6 cellular contexts compared by ENCODE assay signal in the genomic region with DNA sequence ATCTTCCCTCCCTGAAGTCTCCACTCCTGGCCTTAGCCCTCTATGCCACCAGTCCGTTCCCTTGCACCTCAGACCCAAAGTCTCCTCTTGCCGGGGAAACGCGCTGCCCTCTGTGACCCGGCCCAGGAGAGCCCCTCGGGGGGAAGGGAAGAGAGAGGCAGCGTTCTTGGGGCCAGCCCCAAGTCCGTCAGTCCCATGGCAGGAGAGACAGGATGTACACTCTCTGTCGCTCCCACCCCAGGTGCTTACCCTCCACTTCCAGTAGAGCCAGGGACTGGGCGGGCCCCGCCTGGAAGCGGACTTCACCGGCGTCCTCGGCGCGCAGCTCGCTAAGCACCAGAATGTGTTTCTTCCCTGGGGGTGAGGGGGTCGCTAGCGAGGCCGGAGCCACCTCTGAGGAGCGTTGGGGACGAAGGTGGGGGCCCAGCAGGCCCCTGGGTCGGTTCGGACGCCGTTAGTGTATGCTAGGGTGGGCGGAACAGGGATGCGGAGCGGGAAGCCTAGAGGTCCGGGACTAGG. TPM values are rescaled to one million over a fixed set of nuclear protein-coding genes. Genes with fewer than 3 reads are reported as not detected.
DNase-seq lines count a peak whose midpoint lies in the region; ATAC-seq lines count a peak whose summit lies in the region.

No MANE protein-coding gene starts in this region.

- no peak for ATAC-seq in CD4-positive, CD25-positive, alpha-beta regulatory T cell (ENCODE audit: low read depth in 2 of 2)
- ATAC-seq in HG02588 (IDR thresholded peaks at IDR 0.05; ENCODE audit: unreplicated experiment): peak; percentile 5
- peak; percentile 27 for ATAC-seq in activated CD8-positive, alpha-beta T cell treated with anti-CD3 and anti-CD28 coated beads, Interleukin-2, amount 10 ng/mL, durations not matched to agents 7 days and 5 days

- no peak overlapping the region for H3K14ac ChIP-seq in mesenchymal stem cell (ENCODE audit: low read length in 2 of 2)

- no peak overlapping the region for H3K4me3 ChIP-seq in CD4-positive, CD25-positive, alpha-beta regulatory T cell (ENCODE audit: low read depth, low read length)
- peak overlapping the region; percentile 68 to 80 for H3K4me3 ChIP-seq in mesenchymal stem cell (ENCODE audit: insufficient read depth in 1 of 2, low read depth in 1 of 2, low read length in 2 of 2)

- H2BK5ac ChIP-seq in mesenchymal stem cell (ENCODE audit: low read depth, low read length, poor library complexity, severe bottlenecking): no peak overlapping the region

- H2BK15ac ChIP-seq in mesenchymal stem cell (ENCODE audit: low read depth, poor library complexity, severe bottlenecking): peak overlapping the region; percentile 73

- CTCF ChIA-PET in activated CD8-positive, alpha-beta T cell treated with anti-CD3 and anti-CD28 coated beads, Interleukin-2, amount 10 ng/mL, durations not matched to agents 7 days and 5 days (lab: Charles Lee): interaction anchor here (1.1 to 3.6 kb wide), 4 partner anchors 8 to 90 kb away, joined by 3 to 17 read pairs (median 8); a partner anchor contains a TSS

- no peak overlapping the region for H4K8ac ChIP-seq in mesenchymal stem cell (ENCODE audit: low read length)

- no peak overlapping the region for H2BK120ac ChIP-seq in mesenchymal stem cell (ENCODE audit: low read depth, low read length)

- H3K27me3 ChIP-seq in CD4-positive, CD25-positive, alpha-beta regulatory T cell (ENCODE audit: control insufficient read depth, insufficient read depth, low read length): peaks cover 13% of the 10 kb centered on the region
- peaks cover 13 to 17% of the 10 kb centered on the region in 2 experiments for H3K27me3 ChIP-seq in mesenchymal stem cell (ENCODE audit: control insufficient read depth in 1 of 2, insufficient read depth in 1 of 2, low read length in 2 of 2)

- peak overlapping the region; percentile 73 for H3K9ac ChIP-seq in mesenchymal stem cell (ENCODE audit: low read length)

- H3K36me3 Mint-ChIP-seq in CD4-positive, CD25-positive, alpha-beta regulatory T cell: no peaks in the 10 kb centered on the region
- H3K36me3 Mint-ChIP-seq in activated CD8-positive, alpha-beta T cell treated with anti-CD3 and anti-CD28 coated beads, Interleukin-2, amount 10 ng/mL, durations not matched to agents 7 days and 5 days (ENCODE audit: low read depth): no peaks in the 10 kb centered on the region

- peak in 1 of 3 donors; percentile 33 for DNase-seq in CD4-positive, CD25-positive, alpha-beta regulatory T cell
- DNase-seq in activated CD8-positive, alpha-beta T cell treated with anti-CD3 and anti-CD28 coated beads, Interleukin-2, amount 10 ng/mL, durations not matched to agents 7 days and 5 days: peak; percentile 37
- DNase-seq in mesenchymal stem cell (no peak), DMS114 treated with DMSO at 0.1 percent for 48 hours (lab: John Stamatoyannopoulos, UW; ENCODE audit: unreplicated experiment) (no peak), T-helper 9 cell (no peak)

- under 1% methylated on average over 27 of the region's 31 CpGs for WGBS in mesenchymal stem cell

- H3K9me3 Mint-ChIP-seq in CD4-positive, CD25-positive, alpha-beta regulatory T cell: peaks cover 0 to 6% (median 0%) of the 10 kb centered on the region in 7 donors
- no peaks in the 10 kb centered on the region for H3K9me3 Mint-ChIP-seq in activated CD8-positive, alpha-beta T cell treated with anti-CD3 and anti-CD28 coated beads, Interleukin-2, amount 10 ng/mL, durations not matched to agents 7 days and 5 days (ENCODE audit: insufficient read depth)

- H3K27me3 Mint-ChIP-seq in CD4-positive, CD25-positive, alpha-beta regulatory T cell: peaks cover 48% of the 10 kb centered on the region
- peaks cover 30% of the 10 kb centered on the region for H3K27me3 Mint-ChIP-seq in activated CD8-positive, alpha-beta T cell treated with anti-CD3 and anti-CD28 coated beads, Interleukin-2, amount 10 ng/mL, durations not matched to agents 7 days and 5 days (ENCODE audit: low read depth)

- H3K23ac ChIP-seq in mesenchymal stem cell (ENCODE audit: low read length in 2 of 2): no peak overlapping the region

- no peak overlapping the region for H4K91ac ChIP-seq in mesenchymal stem cell (ENCODE audit: low read length)

- H3K27ac ChIP-seq in CD4-positive, CD25-positive, alpha-beta regulatory T cell (ENCODE audit: insufficient read depth, low read length, poor library complexity, severe bottlenecking): no peak overlapping the region
- no peak overlapping the region for H3K27ac ChIP-seq in mesenchymal stem cell (ENCODE audit: low read length, poor library complexity, severe bottlenecking)

- H3K4me1 ChIP-seq in CD4-positive, CD25-positive, alpha-beta regulatory T cell (ENCODE audit: control insufficient read depth, insufficient read depth, low read length, poor library complexity, severe bottlenecking): peaks cover 18% of the 10 kb centered on the region
- H3K4me1 ChIP-seq in mesenchymal stem cell (ENCODE audit: control insufficient read depth, insufficient read depth, low read depth, low read length): peaks cover 19% of the 10 kb centered on the region

- no peaks in the 10 kb centered on the region for H3K36me3 ChIP-seq in CD4-positive, CD25-positive, alpha-beta regulatory T cell (ENCODE audit: control insufficient read depth, insufficient read depth, low read length)
- peaks cover 18 to 26% of the 10 kb centered on the region in 2 experiments for H3K36me3 ChIP-seq in mesenchymal stem cell (ENCODE audit: control insufficient read depth in 1 of 2, insufficient read depth in 2 of 2, low read depth in 1 of 2, low read length in 2 of 2)

- no peak overlapping the region for H3K27ac Mint-ChIP-seq in CD4-positive, CD25-positive, alpha-beta regulatory T cell
- H3K27ac Mint-ChIP-seq in activated CD8-positive, alpha-beta T cell treated with anti-CD3 and anti-CD28 coated beads, Interleukin-2, amount 10 ng/mL, durations not matched to agents 7 days and 5 days: no peak overlapping the region

- no peaks in the 10 kb centered on the region for H3K9me3 ChIP-seq in CD4-positive, CD25-positive, alpha-beta regulatory T cell (ENCODE audit: control insufficient read depth in 2 of 2, low read length in 2 of 2)
- no peaks in the 10 kb centered on the region for H3K9me3 ChIP-seq in mesenchymal stem cell (ENCODE audit: control insufficient read depth, low read length)

- no peak overlapping the region for H3K4ac ChIP-seq in mesenchymal stem cell (ENCODE audit: low read depth in 1 of 2, low read length in 2 of 2)

- peak overlapping the region in 1 of 2 experiments; percentile 51 for H3K18ac ChIP-seq in mesenchymal stem cell (ENCODE audit: low read depth in 1 of 2, low read length in 2 of 2)

- H2AFZ ChIP-seq in mesenchymal stem cell (ENCODE audit: low read depth, low read length): peak overlapping the region; percentile 21

- H2BK12ac ChIP-seq in mesenchymal stem cell (ENCODE audit: low read length in 2 of 2): no peak overlapping the region

- H2AK5ac ChIP-seq in mesenchymal stem cell (ENCODE audit: low read length, severe bottlenecking): no peak overlapping the region

- peak overlapping the region; percentile 83 for H3K4me2 ChIP-seq in mesenchymal stem cell (ENCODE audit: low read length, poor library complexity, severe bottlenecking)

- no peaks in the 10 kb centered on the region for H3K79me1 ChIP-seq in mesenchymal stem cell (replicated peaks; ENCODE audit: low read length, poor library complexity, severe bottlenecking)

- POLR2A ChIA-PET in activated CD8-positive, alpha-beta T cell treated with anti-CD3 and anti-CD28 coated beads, Interleukin-2, amount 10 ng/mL, durations not matched to agents 7 days and 5 days (lab: Charles Lee): no interaction called here

- H3K4me1 Mint-ChIP-seq in CD4-positive, CD25-positive, alpha-beta regulatory T cell: peaks cover 0 to 18% (median 2%) of the 10 kb centered on the region in 4 donors
- peaks cover 7% of the 10 kb centered on the region for H3K4me1 Mint-ChIP-seq in activated CD8-positive, alpha-beta T cell treated with anti-CD3 and anti-CD28 coated beads, Interleukin-2, amount 10 ng/mL, durations not matched to agents 7 days and 5 days (ENCODE audit: low read depth)

- peak overlapping the region; percentile 58 to 80 (median 73) for H3K4me3 Mint-ChIP-seq in CD4-positive, CD25-positive, alpha-beta regulatory T cell
- H3K4me3 Mint-ChIP-seq in activated CD8-positive, alpha-beta T cell treated with anti-CD3 and anti-CD28 coated beads, Interleukin-2, amount 10 ng/mL, durations not matched to agents 7 days and 5 days: peak overlapping the region; percentile 69

RNA-seq across cellular contexts. Expression of a gene that starts 8.1 kb away (rescaled TPM):
- 0.62 TPM for total RNA-seq in CD4-positive, CD25-positive, alpha-beta regulatory T cell
- polyA plus RNA-seq in CD4-positive, CD25-positive, alpha-beta regulatory T cell: not detected
- total RNA-seq in activated CD8-positive, alpha-beta T cell treated with anti-CD3 and anti-CD28 coated beads, Interleukin-2, amount 10 ng/mL, durations not matched to agents 7 days and 5 days: under 1 TPM; 0.47 to 0.60 TPM
- 1.5 TPM for polyA plus RNA-seq in mesenchymal stem cell (2013, experiment 1 of 2)
- polyA plus RNA-seq in mesenchymal stem cell (2013, experiment 2 of 2): 1.3 TPM

RNA-seq across cellular contexts. Expression of a gene that starts 8.3 kb away (rescaled TPM):
- 4.5 TPM for total RNA-seq in CD4-positive, CD25-positive, alpha-beta regulatory T cell
- 1 to 10 TPM; 3.0 to 6.6 (median 4.4) TPM for polyA plus RNA-seq in CD4-positive, CD25-positive, alpha-beta regulatory T cell
- total RNA-seq in activated CD8-positive, alpha-beta T cell treated with anti-CD3 and anti-CD28 coated beads, Interleukin-2, amount 10 ng/mL, durations not matched to agents 7 days and 5 days: 1 to 10 TPM; 7.1 to 7.3 TPM
- polyA plus RNA-seq in mesenchymal stem cell (2013, experiment 1 of 2): 134 TPM
- polyA plus RNA-seq in mesenchymal stem cell (2013, experiment 2 of 2): 133 TPM

RNA-seq across cellular contexts. Expression of a gene that starts 19.4 kb away (rescaled TPM):
- 0.57 TPM for total RNA-seq in CD4-positive, CD25-positive, alpha-beta regulatory T cell
- polyA plus RNA-seq in CD4-positive, CD25-positive, alpha-beta regulatory T cell: not detected
- under 1 TPM; 0.18 to 0.45 TPM for total RNA-seq in activated CD8-positive, alpha-beta T cell treated with anti-CD3 and anti-CD28 coated beads, Interleukin-2, amount 10 ng/mL, durations not matched to agents 7 days and 5 days
- 19.4 TPM for polyA plus RNA-seq in mesenchymal stem cell (2013, experiment 1 of 2)
- 20.0 TPM for polyA plus RNA-seq in mesenchymal stem cell (2013, experiment 2 of 2)

RNA-seq across cellular contexts. Expression of a gene that starts 20.2 kb away (rescaled TPM):
- not detected for total RNA-seq in CD4-positive, CD25-positive, alpha-beta regulatory T cell
- not detected for polyA plus RNA-seq in CD4-positive, CD25-positive, alpha-beta regulatory T cell
- not detected for total RNA-seq in activated CD8-positive, alpha-beta T cell treated with anti-CD3 and anti-CD28 coated beads, Interleukin-2, amount 10 ng/mL, durations not matched to agents 7 days and 5 days
- polyA plus RNA-seq in mesenchymal stem cell (2013, experiment 1 of 2): 0.30 TPM
- 0.18 TPM for polyA plus RNA-seq in mesenchymal stem cell (2013, experiment 2 of 2)

RNA-seq across cellular contexts. Expression of a gene that starts 37.6 kb away (rescaled TPM):
- total RNA-seq in CD4-positive, CD25-positive, alpha-beta regulatory T cell: 0.12 TPM
- not detected for polyA plus RNA-seq in CD4-positive, CD25-positive, alpha-beta regulatory T cell
- total RNA-seq in activated CD8-positive, alpha-beta T cell treated with anti-CD3 and anti-CD28 coated beads, Interleukin-2, amount 10 ng/mL, durations not matched to agents 7 days and 5 days: not detected
- polyA plus RNA-seq in mesenchymal stem cell (2013, experiment 1 of 2): not detected
- polyA plus RNA-seq in mesenchymal stem cell (2013, experiment 2 of 2): not detected

Comparison
In these comparisons a context has a peak if more than half of its experiments do, and no peak if none do; other contexts are left out.
1. ATAC-seq: peak in HG02588 (single experiment) and activated CD8-positive, alpha-beta T cell treated with anti-CD3 and anti-CD28 coated beads, Interleukin-2, amount 10 ng/mL, durations not matched to agents 7 days and 5 days (single experiment); none in CD4-positive, CD25-positive, alpha-beta regulatory T cell (0 of 2).